ENCODE assay signal across 9 cellular contexts in genomic region chr1:234517087-234517802, GRCh38. TPM values are rescaled to one million over a fixed set of nuclear protein-coding genes. Genes with fewer than 3 reads are reported as not detected.
DNase-seq lines count a peak whose midpoint lies in the region; ATAC-seq, FAIRE-seq and TF ChIP-seq lines count a peak whose summit lies in the region.
"Had no signal": no experiment of that assay in that cellular context is flagged by ENCODE, and none has a peak within 500 bp of the region (broad histone marks: within the 10 kb centered on the region; RNA-seq: fewer than 3 reads in every experiment).

No MANE protein-coding gene starts in this region.

- H3K9me3 ChIP-seq in Karpas-422 (ENCODE audit: low read length), result no peaks in the 10 kb centered on the region
- H3K9me3 ChIP-seq in osteoblast (ENCODE audit: low read depth, low read length), result no peaks in the 10 kb centered on the region
- no peaks in the 10 kb centered on the region for H3K9me3 ChIP-seq in left lung
- no peaks in the 10 kb centered on the region for H3K9me3 ChIP-seq in HAP-1

- POLR2A ChIA-PET in activated CD8-positive, alpha-beta T cell treated with anti-CD3 and anti-CD28 coated beads, Interleukin-2, amount 10 ng/mL, durations not matched to agents 7 days and 5 days (lab: Charles Lee), result no interaction called here

- peaks cover 35% of the 10 kb centered on the region for H3K4me1 Mint-ChIP-seq in activated CD8-positive, alpha-beta T cell treated with anti-CD3 and anti-CD28 coated beads, Interleukin-2, amount 10 ng/mL, durations not matched to agents 7 days and 5 days (ENCODE audit: low read depth)

- H3K27ac ChIP-seq in Karpas-422 (ENCODE audit: low read length) (no peak overlapping the region), osteoblast (ENCODE audit: low read depth, low read length) (no peak overlapping the region), left lung (peak overlapping the region in 1 of 2 donors; percentile 39)

- no peaks in the 10 kb centered on the region for H3K27me3 Mint-ChIP-seq in activated CD8-positive, alpha-beta T cell treated with anti-CD3 and anti-CD28 coated beads, Interleukin-2, amount 10 ng/mL, durations not matched to agents 7 days and 5 days (ENCODE audit: low read depth)

- CTCF ChIA-PET in activated CD8-positive, alpha-beta T cell treated with anti-CD3 and anti-CD28 coated beads, Interleukin-2, amount 10 ng/mL, durations not matched to agents 7 days and 5 days (lab: Charles Lee), result interaction anchor here (0.9 to 1.0 kb wide), 2 partner anchors 9 to 18 kb away, joined by 3 to 4 read pairs; no protein-coding TSS in a partner anchor

- H3K9ac ChIP-seq in Karpas-422 (ENCODE audit: low read length), result no peak overlapping the region

- no peaks in the 10 kb centered on the region for H3K9me2 ChIP-seq in Karpas-422 (replicated peaks; ENCODE audit: insufficient read depth, low read length)

- peak overlapping the region; percentile 34 for H3K4me3 Mint-ChIP-seq in activated CD8-positive, alpha-beta T cell treated with anti-CD3 and anti-CD28 coated beads, Interleukin-2, amount 10 ng/mL, durations not matched to agents 7 days and 5 days

- in situ Hi-C loops in HAP-1 (cut with MboI; ENCODE audit: low sequenced_read_pairs), result no loop called here

- H3K4me3 ChIP-seq in Karpas-422 (ENCODE audit: low read length), result no peak overlapping the region
- H3K4me3 ChIP-seq in osteoblast (ENCODE audit: insufficient read depth, low read length), result no peak overlapping the region
- H3K4me3 ChIP-seq in left lung, result no peak overlapping the region
- no peak overlapping the region for H3K4me3 ChIP-seq in HAP-1

- H3K79me2 ChIP-seq in Karpas-422 (ENCODE audit: low read length), result no peaks in the 10 kb centered on the region
- no peaks in the 10 kb centered on the region for H3K79me2 ChIP-seq in osteoblast (ENCODE audit: insufficient read depth, low read length)

- peaks cover 12% of the 10 kb centered on the region for H3K4me1 ChIP-seq in Karpas-422 (ENCODE audit: low read length)
- peaks cover 16% of the 10 kb centered on the region for H3K4me1 ChIP-seq in osteoblast (ENCODE audit: insufficient read depth, low read length)
- H3K4me1 ChIP-seq in left lung, result peaks cover 5 to 66% of the 10 kb centered on the region in 2 donors
- H3K4me1 ChIP-seq in HAP-1, result peaks cover 4% of the 10 kb centered on the region; the same call in 1 of the 2 replicates

- DNase-seq in Karpas-422 (peak; percentile 33), osteoblast (ENCODE audit: insufficient read length, low spot score, missing footprints) (no peak), NCI-H1694 (lab: John Stamatoyannopoulos, UW) (no peak), left lung (no peak), HAP-1 (ENCODE audit: low spot score in 2 of 2) (no peak)
- DNase-seq in activated CD8-positive, alpha-beta T cell treated with anti-CD3 and anti-CD28 coated beads, Interleukin-2, amount 10 ng/mL, durations not matched to agents 7 days and 5 days, result no peak
- DNase-seq: activated CD4-positive, CD25-positive, alpha-beta regulatory T cell treated with anti-CD3 and anti-CD28 coated beads, Interleukin-2, amount 50 U/mL, for 72 hours; activated effector memory CD4-positive, alpha-beta T cell treated with Interleukin-2 at 50 U/mL for 16 hours had no signal

- peak overlapping the region; percentile 73 for H3K27ac Mint-ChIP-seq in activated CD8-positive, alpha-beta T cell treated with anti-CD3 and anti-CD28 coated beads, Interleukin-2, amount 10 ng/mL, durations not matched to agents 7 days and 5 days

- no peaks in the 10 kb centered on the region for H3K9me3 Mint-ChIP-seq in activated CD8-positive, alpha-beta T cell treated with anti-CD3 and anti-CD28 coated beads, Interleukin-2, amount 10 ng/mL, durations not matched to agents 7 days and 5 days (ENCODE audit: insufficient read depth)

- no peaks in the 10 kb centered on the region for H3K36me3 Mint-ChIP-seq in activated CD8-positive, alpha-beta T cell treated with anti-CD3 and anti-CD28 coated beads, Interleukin-2, amount 10 ng/mL, durations not matched to agents 7 days and 5 days (ENCODE audit: low read depth)

- no peak overlapping the region for H3K4me2 ChIP-seq in Karpas-422 (ENCODE audit: low read depth, low read length, poor library complexity, severe bottlenecking)
- H3K4me2 ChIP-seq in osteoblast (ENCODE audit: insufficient read depth, low read length), result no peak overlapping the region

- peak; percentile 59 for ATAC-seq in activated CD8-positive, alpha-beta T cell treated with anti-CD3 and anti-CD28 coated beads, Interleukin-2, amount 10 ng/mL, durations not matched to agents 7 days and 5 days
- ATAC-seq in left lung, result no peak

- H3K27me3 ChIP-seq in Karpas-422 (ENCODE audit: low read length) (no peaks in the 10 kb centered on the region), osteoblast (ENCODE audit: insufficient read depth, low read length) (no peaks in the 10 kb centered on the region), left lung (no peaks in the 10 kb centered on the region), HAP-1 (ENCODE audit: low read depth) (no peaks in the 10 kb centered on the region)

- intact Hi-C loops in left lung (cut with DNase I), result no loop called here

- H4K20me1 ChIP-seq in Karpas-422 (ENCODE audit: insufficient read depth, low read depth, low read length) (no peaks in the 10 kb centered on the region), osteoblast (ENCODE audit: insufficient read depth, low read length) (no peaks in the 10 kb centered on the region)

- no peak overlapping the region for H2AFZ ChIP-seq in Karpas-422 (ENCODE audit: low read length)
- peak overlapping the region; percentile 18 for H2AFZ ChIP-seq in osteoblast (ENCODE audit: low read length)

- H3K36me3 ChIP-seq in Karpas-422 (ENCODE audit: insufficient read depth, low read length) (no peaks in the 10 kb centered on the region), osteoblast (ENCODE audit: insufficient read depth, low read length) (no peaks in the 10 kb centered on the region), left lung (no peaks in the 10 kb centered on the region), HAP-1 (replicated peaks) (no peaks in the 10 kb centered on the region)

- TF ChIP-seq CTCF in osteoblast (IDR thresholded peaks at IDR 0.05; ENCODE audit: extremely low read depth, low read depth, low read length) (no peak), left lung (IDR thresholded peaks at IDR 0.05) (no peak)

- peak; percentile 47 for FAIRE-seq in G401.6 (lab: Jason Lieb, UNC)

RNA-seq across cellular contexts. Expression of gene TARBP1, which starts 38.3 kb away (rescaled TPM):
- 27.9 and 70.9 TPM in 2 replicates for total RNA-seq in Karpas-422 (2014; rRNA removed; shearing (Covaris generic); ENCODE audit: low replicate concordance)
- 10 to 100 TPM; 35.7 TPM for total RNA-seq in activated CD8-positive, alpha-beta T cell treated with anti-CD3 and anti-CD28 coated beads, Interleukin-2, amount 10 ng/mL, durations not matched to agents 7 days and 5 days
- total RNA-seq in osteoblast (29.7 and 33.6 TPM in 2 replicates), left lung (10 to 100 TPM; 20.9 to 23.8 TPM)
